ENCODE assay signal across 8 cellular contexts in genomic region chr20:62936996-62937352, GRCh38. TPM values are rescaled to one million over a fixed set of nuclear protein-coding genes. Genes with fewer than 3 reads are reported as not detected.
A peak's percentile ranks its signal among the peaks of the same experiment; 100 is the strongest.
DNase-seq lines count a peak whose midpoint lies in the region; ATAC-seq and TF ChIP-seq lines count a peak whose summit lies in the region.

No MANE protein-coding gene starts in this region.

- peak overlapping the region; percentile 93 to 95 (median 94) for H3K9ac ChIP-seq in skeletal muscle tissue (ENCODE audit: low read depth in 1 of 3, low read length in 3 of 3)

- ATAC-seq in left ventricle myocardium superior (no peak), right cardiac atrium (no peak), HG03039 (IDR thresholded peaks at IDR 0.05; ENCODE audit: unreplicated experiment) (no peak)

- peak overlapping the region; percentile 95 for H3K4me3 ChIP-seq in left ventricle myocardium inferior
- peak overlapping the region; percentile 95 for H3K4me3 ChIP-seq in WI38 (ENCODE audit: low read depth, low read length)
- H3K4me3 ChIP-seq in right cardiac atrium (ENCODE audit: low read length): peak overlapping the region; percentile 73
- peak overlapping the region; percentile 93 to 97 (median 96) for H3K4me3 ChIP-seq in skeletal muscle tissue (ENCODE audit: low read length in 3 of 3)

- H3K36me3 ChIP-seq in left ventricle myocardium inferior (peaks cover 31% of the 10 kb centered on the region), skeletal muscle tissue (ENCODE audit: control insufficient read depth in 3 of 3, insufficient read depth in 3 of 3, low read length in 3 of 3) (peaks cover 8 to 19% (median 15%) of the 10 kb centered on the region in 3 donors)

- intact Hi-C loops in left ventricle myocardium inferior (cut with micrococcal nuclease) (no loop called here), left ventricle myocardium superior (cut with micrococcal nuclease) (no loop called here), right cardiac atrium (cut with DNase I) (no loop called here)

- H3K27me3 ChIP-seq in left ventricle myocardium inferior (ENCODE audit: low read depth) (no peaks in the 10 kb centered on the region), right cardiac atrium (ENCODE audit: control insufficient read depth, insufficient read depth) (no peaks in the 10 kb centered on the region), skeletal muscle tissue (ENCODE audit: control insufficient read depth in 3 of 3, insufficient read depth in 3 of 3, low read length in 3 of 3) (no peaks in the 10 kb centered on the region)

- TF ChIP-seq CTCF in left ventricle myocardium inferior (IDR thresholded peaks at IDR 0.05; ENCODE audit: borderline replicate concordance): no peak
- TF ChIP-seq CTCF in WI38 (IDR thresholded peaks at IDR 0.05; ENCODE audit: low read depth, low read length): no peak

- H3K9me3 ChIP-seq in left ventricle myocardium inferior (replicated peaks) (no peaks in the 10 kb centered on the region), right cardiac atrium (ENCODE audit: control insufficient read depth, low read length) (no peaks in the 10 kb centered on the region), skeletal muscle tissue (ENCODE audit: control insufficient read depth in 3 of 3, low read length in 3 of 3) (no peaks in the 10 kb centered on the region)

- under 1% methylated on average over 18 of the region's 18 CpGs for WGBS in right cardiac atrium

- DNase-seq in left ventricle myocardium inferior: no peak
- DNase-seq in left ventricle myocardium superior: no peak
- DNase-seq in right cardiac atrium: no peak
- DNase-seq in COR-L47 (lab: John Stamatoyannopoulos, UW): no peak
- no peak for DNase-seq in T-helper 9 cell

- peaks cover 79% of the 10 kb centered on the region for H3K4me1 ChIP-seq in left ventricle myocardium inferior
- peaks cover 11% of the 10 kb centered on the region for H3K4me1 ChIP-seq in right cardiac atrium (ENCODE audit: control insufficient read depth, insufficient read depth, low read length)
- peaks cover 31 to 53% (median 52%) of the 10 kb centered on the region in 3 donors for H3K4me1 ChIP-seq in skeletal muscle tissue (ENCODE audit: control insufficient read depth in 3 of 3, insufficient read depth in 3 of 3, low read length in 3 of 3)

- H3K27ac ChIP-seq in left ventricle myocardium inferior (replicated peaks) (peak overlapping the region; percentile 96), right cardiac atrium (ENCODE audit: low read length) (peak overlapping the region; percentile 81), skeletal muscle tissue (ENCODE audit: low read depth, low read length) (peak overlapping the region; percentile 86)

RNA-seq across cellular contexts. Expression of gene GID8, which starts 1.0 kb away (rescaled TPM):
- total RNA-seq in left ventricle myocardium inferior (16.2 TPM), left ventricle myocardium superior (16.1 TPM), right cardiac atrium (10 to 100 TPM; 19.0 to 22.1 (median 20.0) TPM), skeletal muscle tissue (28.7 TPM)
- polyA plus RNA-seq in right cardiac atrium: 8.9 TPM

RNA-seq across cellular contexts. Expression of gene DIDO1, which starts 10.7 kb away (rescaled TPM):
- total RNA-seq in left ventricle myocardium inferior (37.0 TPM), left ventricle myocardium superior (38.3 TPM), right cardiac atrium (10 to 100 TPM; 38.1 to 42.5 (median 40.0) TPM), skeletal muscle tissue (35.0 TPM)
- 23.3 TPM for polyA plus RNA-seq in right cardiac atrium

RNA-seq across cellular contexts. Expression of gene SLC17A9, which starts 15.5 kb away (rescaled TPM):
- 0.47 TPM for total RNA-seq in left ventricle myocardium inferior
- 1.5 TPM for total RNA-seq in left ventricle myocardium superior
- total RNA-seq in right cardiac atrium: 1 to 10 TPM; 1.5 to 4.8 (median 2.2) TPM
- polyA plus RNA-seq in right cardiac atrium: 3.1 TPM
- total RNA-seq in skeletal muscle tissue: not detected
